ENCODE assay signal across 27 cellular contexts in genomic region chr3:9760779-9761505, GRCh38.
"Had no signal": no experiment of that assay in that cellular context is flagged by ENCODE, and none has a peak within 500 bp of the region (broad histone marks: within the 10 kb centered on the region; RNA-seq: fewer than 3 reads in every experiment).

No MANE protein-coding gene starts in this region.

- H3K27me3 ChIP-seq: breast epithelium, esophagus squamous epithelium, heart right ventricle, spleen, uterus had no signal

- H3K4me3 Mint-ChIP-seq: activated CD8-positive, alpha-beta T cell treated with anti-CD3 and anti-CD28 coated beads for 36 hours; dendritic cell treated with granulocyte-macrophage colony-stimulating factor and Interleukin-4, amounts not matched to agents 40 ng/mL and 50 ng/mL, for 4 days; endodermal cell; memory B cell; naive thymus-derived CD4-positive, alpha-beta T cell; neural crest cell; stimulated activated naive CD8-positive, alpha-beta T cell treated with anti-CD3 and anti-CD28 coated beads, Interleukin-15, Interleukin-2, amounts not matched to agents 100 ng/mL and 50 ng/mL, for 24 hours had no signal

- H3K9me3 ChIP-seq: breast epithelium, esophagus squamous epithelium, heart right ventricle, spleen, thoracic aorta, uterus had no signal

- H3K9me3 Mint-ChIP-seq: activated CD8-positive, alpha-beta T cell treated with anti-CD3 and anti-CD28 coated beads for 36 hours; dendritic cell treated with granulocyte-macrophage colony-stimulating factor and Interleukin-4, amounts not matched to agents 40 ng/mL and 50 ng/mL, for 4 days; endodermal cell; memory B cell; naive thymus-derived CD4-positive, alpha-beta T cell; neural crest cell; stimulated activated naive CD8-positive, alpha-beta T cell treated with anti-CD3 and anti-CD28 coated beads, Interleukin-15, Interleukin-2, amounts not matched to agents 100 ng/mL and 50 ng/mL, for 24 hours had no signal

- H3K4me3 ChIP-seq: breast epithelium, esophagus squamous epithelium, heart right ventricle, spleen, thoracic aorta, uterus had no signal

- H3K4me1 Mint-ChIP-seq: endodermal cell, memory B cell, neural crest cell had no signal

- DNase-seq: activated CD4-positive, alpha-beta T cell treated with anti-CD3 and anti-CD28 coated beads, Interleukin-2, amount 50 U/mL, for 1 hour; activated CD4-positive, CD25-positive, alpha-beta regulatory T cell treated with anti-CD3 and anti-CD28 coated beads, Interleukin-2, amount 50 U/mL, for 72 hours; activated CD8-positive, alpha-beta T cell treated with anti-CD3 and anti-CD28 coated beads for 36 hours; activated effector memory CD4-positive, alpha-beta T cell treated with Interleukin-2 at 50 U/mL for 16 hours; activated naive CD4-positive, alpha-beta T cell treated with Interleukin-2 at 50 U/mL for 16 hours; activated T-cell treated with anti-CD3 and anti-CD28 coated beads, Interleukin-2, amount 50 U/mL, for 48 hours; central memory CD4-positive, alpha-beta T cell; endodermal cell; esophagus squamous epithelium; foreskin melanocyte; heart right ventricle; midbrain; naive thymus-derived CD4-positive, alpha-beta T cell; occipital lobe; right cardiac atrium; spleen; SW 1271; T-helper 2 cell; trophoblast cell; uterus had no signal

- H3K36me3 ChIP-seq: breast epithelium, uterus had no signal

- H3K27ac ChIP-seq: breast epithelium, epithelial cell of prostate, esophagus squamous epithelium, heart right ventricle, spleen, thoracic aorta, uterus had no signal

- H3K27me3 Mint-ChIP-seq: activated CD8-positive, alpha-beta T cell treated with anti-CD3 and anti-CD28 coated beads for 36 hours; dendritic cell treated with granulocyte-macrophage colony-stimulating factor and Interleukin-4, amounts not matched to agents 40 ng/mL and 50 ng/mL, for 4 days; memory B cell; naive thymus-derived CD4-positive, alpha-beta T cell; stimulated activated naive CD8-positive, alpha-beta T cell treated with anti-CD3 and anti-CD28 coated beads, Interleukin-15, Interleukin-2, amounts not matched to agents 100 ng/mL and 50 ng/mL, for 24 hours had no signal

- H3K27ac Mint-ChIP-seq: activated CD8-positive, alpha-beta T cell treated with anti-CD3 and anti-CD28 coated beads for 36 hours; dendritic cell treated with granulocyte-macrophage colony-stimulating factor and Interleukin-4, amounts not matched to agents 40 ng/mL and 50 ng/mL, for 4 days; endodermal cell; memory B cell; stimulated activated naive CD8-positive, alpha-beta T cell treated with anti-CD3 and anti-CD28 coated beads, Interleukin-15, Interleukin-2, amounts not matched to agents 100 ng/mL and 50 ng/mL, for 24 hours had no signal

- H3K4me1 ChIP-seq: breast epithelium, heart right ventricle, uterus had no signal

- ATAC-seq: activated CD8-positive, alpha-beta T cell treated with anti-CD3 and anti-CD28 coated beads for 36 hours; heart right ventricle; naive thymus-derived CD4-positive, alpha-beta T cell; right cardiac atrium had no signal
